In genomic region chr13:109666656-109667448, GRCh38 we compare ENCODE assay signal across 13 cellular contexts.
DNase-seq lines count a peak whose midpoint lies in the region; ATAC-seq, FAIRE-seq and TF ChIP-seq lines count a peak whose summit lies in the region.
"Had no signal": no experiment of that assay in that cellular context is flagged by ENCODE, and none has a peak within 500 bp of the region (broad histone marks: within the 10 kb centered on the region; RNA-seq: fewer than 3 reads in every experiment).

No MANE protein-coding gene starts in this region.

- FAIRE-seq in K562 (lab: Jason Lieb, UNC): no peak
- FAIRE-seq: endothelial cell of umbilical vein had no signal

- POLR2A ChIA-PET in K562 (lab: Yijun Ruan, JAX): no interaction called here

- H4K20me1 ChIP-seq in K562 (replicated peaks; ENCODE audit: control insufficient read depth, insufficient read depth, low read length) (0 out of 2 replicates have a peak, but pooled peaks cover 3% of the 10 kb centered on the region), Karpas-422 (ENCODE audit: insufficient read depth, low read depth, low read length) (no peaks in the 10 kb centered on the region)

- no peak overlapping the region for H3K4me2 ChIP-seq in K562 (ENCODE audit: insufficient read depth, low read length)
- H3K4me2 ChIP-seq in Karpas-422 (ENCODE audit: low read depth, low read length, poor library complexity, severe bottlenecking): no peak overlapping the region

- in situ Hi-C loops in K562 (cut with MboI): no loop called here

- no peaks in the 10 kb centered on the region for H3K36me3 ChIP-seq in right atrium auricular region
- no peaks in the 10 kb centered on the region for H3K36me3 ChIP-seq in K562 (ENCODE audit: control insufficient read depth, insufficient read depth, low read length)
- no peaks in the 10 kb centered on the region for H3K36me3 ChIP-seq in aorta (ENCODE audit: control insufficient read depth in 1 of 2, insufficient read depth in 2 of 2, low read length in 1 of 2)
- H3K36me3 ChIP-seq in Karpas-422 (ENCODE audit: insufficient read depth, low read length): no peaks in the 10 kb centered on the region

- H3K4me1 ChIP-seq in right cardiac atrium (ENCODE audit: control insufficient read depth, insufficient read depth, low read length) (no peaks in the 10 kb centered on the region), right atrium auricular region (no peaks in the 10 kb centered on the region), K562 (replicated peaks in 1 of 2; ENCODE audit: control insufficient read depth in 2 of 2, insufficient read depth in 2 of 2, low read length in 2 of 2) (peaks cover 0 to 3% of the 10 kb centered on the region in 2 experiments; a peak in 2 of 5 replicates), aorta (ENCODE audit: control insufficient read depth in 1 of 2, insufficient read depth in 2 of 2, low read length in 2 of 2) (no peaks in the 10 kb centered on the region), Karpas-422 (ENCODE audit: low read length) (no peaks in the 10 kb centered on the region)

- TF ChIP-seq CTCF in right atrium auricular region (IDR thresholded peaks at IDR 0.05) (no peak), K562 (IDR thresholded peaks at IDR 0.05 in 2 of 3, conservative IDR thresholded peaks at IDR 0.05 in 1 of 3; ENCODE audit: insufficient read depth in 2 of 3, low read depth in 1 of 3, low read length in 3 of 3) (no peak)

- DNase-seq in right cardiac atrium: no peak
- no peak for DNase-seq in right atrium auricular region (ENCODE audit: low spot score)
- DNase-seq in K562 (ENCODE audit: extremely low read depth in 1 of 4, low spot score in 3 of 4): no peak
- peak; percentile 82 for DNase-seq in kidney tubule cell (ENCODE audit: low spot score)
- no peak for DNase-seq in aorta
- DNase-seq in Karpas-422: no peak
- DNase-seq: activated CD8-positive, alpha-beta memory T cell treated with anti-CD3 and anti-CD28 coated beads, Interleukin-2, amount 50 U/mL, for 4 hours; amygdala; stimulated activated CD4-positive, alpha-beta T cell treated with anti-CD3 and anti-CD28 coated beads, Interleukin-2, amount 100 ng/mL, for 48 hours; T-helper 9 cell had no signal

- H3K27me3 ChIP-seq in right cardiac atrium (ENCODE audit: control insufficient read depth, insufficient read depth) (no peaks in the 10 kb centered on the region), right atrium auricular region (no peaks in the 10 kb centered on the region), K562 (ENCODE audit: control insufficient read depth in 2 of 2, insufficient read depth in 2 of 2, low read length in 2 of 2) (peaks cover 3 to 24% of the 10 kb centered on the region in 2 experiments; a peak in 3 of 5 replicates), aorta (ENCODE audit: control insufficient read depth in 1 of 2, insufficient read depth in 2 of 2, low read length in 1 of 2) (no peaks in the 10 kb centered on the region), Karpas-422 (ENCODE audit: low read length) (no peaks in the 10 kb centered on the region)

- no TSS peak for BruUV-seq in K562 (replicated peaks; lab: Mats Ljungman, UMichigan)

- H3K4me3 ChIP-seq in right cardiac atrium (ENCODE audit: low read length) (no peak overlapping the region), right atrium auricular region (no peak overlapping the region), K562 (no peak overlapping the region), aorta (ENCODE audit: low read length in 2 of 2) (no peak overlapping the region), Karpas-422 (ENCODE audit: low read length) (no peak overlapping the region)

- H3K9ac ChIP-seq in K562 (ENCODE audit: insufficient read depth in 1 of 2, low read depth in 2 of 2, low read length in 2 of 2) (no peak overlapping the region), Karpas-422 (ENCODE audit: low read length) (no peak overlapping the region)

- 48% methylated on average over 21 of the region's 21 CpGs for WGBS in right cardiac atrium
- WGBS in K562 (ENCODE audit: insufficient coverage, low coverage, missing lambda C conversion rate): 10% methylated on average over 15 of the region's 21 CpGs
- 44 to 46% methylated on average over 21 of the region's 21 CpGs for WGBS in aorta, 2 donors

- H3K9me1 ChIP-seq in K562 (ENCODE audit: control insufficient read depth, insufficient read depth, low read length): no peaks in the 10 kb centered on the region

- no peak for TF ChIP-seq RAD21 in K562 (CRISPR knock-in tag; conservative IDR thresholded peaks at IDR 0.05 in 1 of 2, IDR thresholded peaks at IDR 0.05 in 1 of 2)

- no peaks in the 10 kb centered on the region for H3K79me2 ChIP-seq in K562 (ENCODE audit: control insufficient read depth, insufficient read depth, low read length)
- no peaks in the 10 kb centered on the region for H3K79me2 ChIP-seq in Karpas-422 (ENCODE audit: low read length)

- TF ChIP-seq POLR2A in K562 (conservative IDR thresholded peaks at IDR 0.05): no peak

- H3K9me2 ChIP-seq in Karpas-422 (replicated peaks; ENCODE audit: insufficient read depth, low read length): no peaks in the 10 kb centered on the region

- ATAC-seq in right cardiac atrium: peak; percentile 52 to 75
- peak; percentile 40; the same call in 1 of the 3 replicates for ATAC-seq in K562
- ATAC-seq in aorta (ENCODE audit: low FRiP score): no peak
- ATAC-seq in GM21360 (IDR thresholded peaks at IDR 0.05; ENCODE audit: unreplicated experiment): no peak
- ATAC-seq in HG03520 (IDR thresholded peaks at IDR 0.05; ENCODE audit: unreplicated experiment): no peak

- H3K9me3 ChIP-seq in right cardiac atrium (ENCODE audit: control insufficient read depth, low read length): no peaks in the 10 kb centered on the region
- H3K9me3 ChIP-seq in right atrium auricular region: no peaks in the 10 kb centered on the region
- no peaks in the 10 kb centered on the region for H3K9me3 ChIP-seq in K562 (replicated peaks; ENCODE audit: control insufficient read depth, insufficient read depth, low read depth, low read length)
- H3K9me3 ChIP-seq in aorta (ENCODE audit: control insufficient read depth, low read length): no peaks in the 10 kb centered on the region
- H3K9me3 ChIP-seq in Karpas-422 (ENCODE audit: low read length): no peaks in the 10 kb centered on the region

- CTCF ChIA-PET in K562 (lab: Yijun Ruan, JAX; ENCODE audit: low intra/inter-chr PET ratio): no interaction called here

- H2AFZ ChIP-seq in K562 (ENCODE audit: low read depth, low read length): no peak overlapping the region
- no peak overlapping the region for H2AFZ ChIP-seq in Karpas-422 (ENCODE audit: low read length)

- H3K27ac ChIP-seq in right cardiac atrium (ENCODE audit: low read length): no peak overlapping the region
- H3K27ac ChIP-seq in right atrium auricular region: no peak overlapping the region
- H3K27ac ChIP-seq in K562 (ENCODE audit: extremely low read depth, low read depth, low read length): no peak overlapping the region
- no peak overlapping the region for H3K27ac ChIP-seq in aorta (ENCODE audit: low read depth in 1 of 2, low read length in 2 of 2)
- no peak overlapping the region for H3K27ac ChIP-seq in Karpas-422 (ENCODE audit: low read length)

- no peak for TF ChIP-seq EP300 in K562 (IDR thresholded peaks at IDR 0.05; ENCODE audit: low read length)

- intact Hi-C loops in right cardiac atrium (cut with DNase I) (no loop called here), K562 (cut with micrococcal nuclease) (no loop called here), aorta (cut with DNase I) (no loop called here)

TF ChIP-seq in K562, 482 proteins besides CTCF, POLR2A, EP300 and RAD21:
- TF ChIP-seq, protein P1, sequence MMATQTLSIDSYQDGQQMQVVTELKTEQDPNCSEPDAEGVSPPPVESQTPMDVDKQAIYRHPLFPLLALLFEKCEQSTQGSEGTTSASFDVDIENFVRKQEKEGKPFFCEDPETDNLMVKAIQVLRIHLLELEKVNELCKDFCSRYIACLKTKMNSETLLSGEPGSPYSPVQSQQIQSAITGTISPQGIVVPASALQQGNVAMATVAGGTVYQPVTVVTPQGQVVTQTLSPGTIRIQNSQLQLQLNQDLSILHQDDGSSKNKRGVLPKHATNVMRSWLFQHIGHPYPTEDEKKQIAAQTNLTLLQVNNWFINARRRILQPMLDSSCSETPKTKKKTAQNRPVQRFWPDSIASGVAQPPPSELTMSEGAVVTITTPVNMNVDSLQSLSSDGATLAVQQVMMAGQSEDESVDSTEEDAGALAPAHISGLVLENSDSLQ (IDR thresholded peaks at IDR 0.05): peak; percentile 49; the same call in 1 of the 2 replicates
- TF ChIP-seq ELK3 (CRISPR knock-in tag; IDR thresholded peaks at IDR 0.05): no peak

Comparison
In these comparisons a context has a peak if more than half of its experiments do, and no peak if none do; other contexts are left out.
1. ATAC-seq: peak in right cardiac atrium (2 of 2) and K562 (single experiment); none in aorta (single experiment), GM21360 (single experiment) and HG03520 (single experiment).